In genomic region chr3:67113802-67114407, GRCh38 we compare ENCODE assay signal across 1 cellular context.
TF ChIP-seq lines count a peak whose summit lies in the region.

No MANE protein-coding gene starts in this region.

TF ChIP-seq in GM12878, 131 proteins besides CTCF, POLR2A, EP300 and RAD21 (continued from another document and continues in another):
- 0 out of 2 replicates have a peak, but pooled peaks have one; percentile 36 for TF ChIP-seq ZNF592 (IDR thresholded peaks at IDR 0.05)
- TF ChIP-seq ZNF687 (IDR thresholded peaks at IDR 0.05), result no peak
- TF ChIP-seq HDAC2 (IDR thresholded peaks at IDR 0.05), result no peak
- no peak for TF ChIP-seq ZBED1 (IDR thresholded peaks at IDR 0.05; ENCODE audit: borderline replicate concordance)
- TF ChIP-seq REST (IDR thresholded peaks at IDR 0.05; ENCODE audit: low read depth, low read length), result peak; percentile 100
- no peak for TF ChIP-seq E4F1 (IDR thresholded peaks at IDR 0.05; ENCODE audit: borderline replicate concordance, partially characterized antibody)
- peak; percentile 21; the same call in 1 of the 2 replicates for TF ChIP-seq CREM (IDR thresholded peaks at IDR 0.05; ENCODE audit: low read depth)
- peak; percentile 33 for TF ChIP-seq SKIL (IDR thresholded peaks at IDR 0.05; ENCODE audit: low read depth, poor library complexity, severe bottlenecking)
- peak; percentile 71 for TF ChIP-seq RUNX3 (IDR thresholded peaks at IDR 0.05; ENCODE audit: low read length)
- TF ChIP-seq JUNB (IDR thresholded peaks at IDR 0.05), result peak; percentile 39; the same call in 1 of the 2 replicates
- TF ChIP-seq IRF4 (IDR thresholded peaks at IDR 0.05; ENCODE audit: low read depth, low read length), result peak; percentile 84
- TF ChIP-seq ZBTB11 (CRISPR knock-in tag; IDR thresholded peaks at IDR 0.05), result no peak
- peak; percentile 23; the same call in 1 of the 2 replicates for TF ChIP-seq PAX5 (IDR thresholded peaks at IDR 0.05; ENCODE audit: borderline replicate concordance, low read depth, low read length)
- TF ChIP-seq ESRRA (IDR thresholded peaks at IDR 0.05; ENCODE audit: low read length), result no peak
- no peak for TF ChIP-seq YBX1 (IDR thresholded peaks at IDR 0.05)
- TF ChIP-seq RELB (IDR thresholded peaks at IDR 0.05; ENCODE audit: low read depth), result no peak
- no peak for TF ChIP-seq POLR2AphosphoS5 (IDR thresholded peaks at IDR 0.05; ENCODE audit: low read length)
- no peak for TF ChIP-seq BCL3 (IDR thresholded peaks at IDR 0.05; ENCODE audit: borderline replicate concordance, insufficient read depth, low read depth, low read length, poor library complexity, severe bottlenecking)
- TF ChIP-seq NFYA (IDR thresholded peaks at IDR 0.05; ENCODE audit: borderline replicate concordance, low read depth, low read length), result no peak
- 0 out of 2 replicates have a peak, but pooled peaks have one; percentile 11 for TF ChIP-seq JUND (IDR thresholded peaks at IDR 0.05; ENCODE audit: low read depth, low read length)
- TF ChIP-seq E2F8 (IDR thresholded peaks at IDR 0.05; ENCODE audit: low read depth, partially characterized antibody), result no peak
- peak; percentile 97 for TF ChIP-seq SMC3 (IDR thresholded peaks at IDR 0.05; ENCODE audit: borderline replicate concordance, low read length)
- no peak for TF ChIP-seq SREBF1 (IDR thresholded peaks at IDR 0.05; ENCODE audit: low read length)
- no peak for TF ChIP-seq SUZ12 (IDR thresholded peaks at IDR 0.05; ENCODE audit: unreplicated experiment)
